Comparison of ENCODE assay signal across 1 cellular context in genomic region chr1:114892194-114892918, GRCh38.
TF ChIP-seq lines count a peak whose summit lies in the region.

No MANE protein-coding gene starts in this region.

TF ChIP-seq in GM23338, 12 proteins besides CTCF, POLR2A, EP300 and RAD21 (continued from another document):
- TF ChIP-seq ZNF462 (CRISPR knock-in tag; IDR thresholded peaks at IDR 0.05) (no peak), ZNF114 (CRISPR knock-in tag; IDR thresholded peaks at IDR 0.05) (no peak), EZH2phosphoT487 (IDR thresholded peaks at IDR 0.05; ENCODE audit: unreplicated experiment) (no peak), STAT1 (IDR thresholded peaks at IDR 0.05; ENCODE audit: unreplicated experiment) (no peak), JUNB (IDR thresholded peaks at IDR 0.05; ENCODE audit: unreplicated experiment) (no peak), NANOG (IDR thresholded peaks at IDR 0.05; ENCODE audit: borderline replicate concordance) (no peak), POLR2AphosphoS5 (IDR thresholded peaks at IDR 0.05; ENCODE audit: low read depth) (no peak), ETS1 (IDR thresholded peaks at IDR 0.05) (no peak), EZH2 (IDR thresholded peaks at IDR 0.05; ENCODE audit: low read depth, unreplicated experiment) (no peak)
